Comparison of ENCODE assay signal across 22 cellular contexts in the genomic region with DNA sequence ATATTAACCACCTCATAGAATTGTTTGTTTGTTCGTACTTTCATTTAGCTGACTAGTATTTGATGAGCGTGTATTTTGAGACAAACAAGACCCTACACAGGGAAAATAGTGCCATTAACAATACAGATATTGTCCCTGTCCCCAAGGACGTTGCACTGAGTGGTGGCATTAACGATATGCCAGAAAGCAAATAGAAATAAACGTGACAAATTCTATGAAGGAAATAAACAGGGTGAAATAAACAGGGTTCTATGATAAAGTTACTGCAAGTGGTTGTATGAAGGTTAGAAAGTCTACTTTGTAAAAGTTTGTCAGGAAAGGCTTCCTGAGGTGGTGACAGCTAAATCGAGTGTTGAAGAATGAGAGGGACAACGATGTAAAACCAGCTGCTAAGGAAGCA.
DNase-seq lines count a peak whose midpoint lies in the region; ATAC-seq and TF ChIP-seq lines count a peak whose summit lies in the region.
"Had no signal": no experiment of that assay in that cellular context is flagged by ENCODE, and none has a peak within 500 bp of the region (broad histone marks: within the 10 kb centered on the region; RNA-seq: fewer than 3 reads in every experiment).

No MANE protein-coding gene starts in this region.

- intact Hi-C loops in Right ventricle myocardium superior (cut with DNase I), result no loop called here

- no peaks in the 10 kb centered on the region for H3K9me3 ChIP-seq in right atrium auricular region
- H3K9me3 ChIP-seq: MG63 had no signal

- DNase-seq in Right ventricle myocardium superior (no peak), right atrium auricular region (ENCODE audit: low spot score) (no peak), caudate nucleus (lab: John Stamatoyannopoulos, UW) (no peak), pons (ENCODE audit: low spot score) (peak; percentile 65), SIG-M5 (lab: John Stamatoyannopoulos, UW) (no peak), GF-D8 (lab: John Stamatoyannopoulos, UW) (no peak)
- DNase-seq: CD4-positive, alpha-beta memory T cell; COR-L47; DMS53; H9; IMR-90; KG1; MG63; NCI-H1694; NCI-H2171 treated with DMSO at 0.1 percent for 48 hours; NCI-H345; NCI-H510A treated with DMSO at 0.1 percent for 48 hours; NCI-H748 treated with DMSO at 0.1 percent for 48 hours; PC-3; SHP77 had no signal

- ATAC-seq in Right ventricle myocardium superior (ENCODE audit: poor library complexity) (peak; percentile 32), GM19324 (IDR thresholded peaks at IDR 0.05; ENCODE audit: low FRiP score, unreplicated experiment) (no peak)
- ATAC-seq: GM23338, PC-3 had no signal

- H3K27me3 ChIP-seq in right atrium auricular region, result no peaks in the 10 kb centered on the region
- H3K27me3 ChIP-seq: MG63 had no signal

- peaks cover 0 to 13% of the 10 kb centered on the region in 2 donors for H3K4me1 ChIP-seq in right atrium auricular region

- H3K4me3 ChIP-seq in right atrium auricular region, result no peak overlapping the region
- H3K4me3 ChIP-seq: GM23338, MG63 had no signal

- TF ChIP-seq CTCF in right atrium auricular region (IDR thresholded peaks at IDR 0.05), result no peak

- peaks cover 23% of the 10 kb centered on the region for H3K36me3 ChIP-seq in right atrium auricular region
- H3K36me3 ChIP-seq: MG63 had no signal

- H3K27ac ChIP-seq in right atrium auricular region, result no peak overlapping the region
- H3K27ac ChIP-seq in caudate nucleus (ENCODE audit: low read depth, low read length), result peak overlapping the region; percentile 93
